ENCODE assay signal across 12 cellular contexts in genomic region chr14:103748539-103748867, GRCh38. TPM values are rescaled to one million over a fixed set of nuclear protein-coding genes. Genes with fewer than 3 reads are reported as not detected.
DNase-seq lines count a peak whose midpoint lies in the region; ATAC-seq and TF ChIP-seq lines count a peak whose summit lies in the region.
"Had no signal": no experiment of that assay in that cellular context is flagged by ENCODE, and none has a peak within 500 bp of the region (broad histone marks: within the 10 kb centered on the region; RNA-seq: fewer than 3 reads in every experiment).

No MANE protein-coding gene starts in this region.

- peak overlapping the region in 1 of 3 donors; percentile 40 for H3K4me3 Mint-ChIP-seq in T-cell
- no peak overlapping the region for H3K4me3 Mint-ChIP-seq in activated T-cell treated with anti-CD3 and anti-CD28 coated beads, Interleukin-2, amount 50 U/mL, for 24 hours
- H3K4me3 Mint-ChIP-seq in stimulated activated naive CD8-positive, alpha-beta T cell treated with anti-CD3 and anti-CD28 coated beads, Interleukin-15, amount 100 ng/mL, for 72 hours: peak overlapping the region; percentile 29 to 59
- H3K4me3 Mint-ChIP-seq: activated naive CD4-positive, alpha-beta T cell treated with anti-CD3 and anti-CD28 coated beads, Interleukin-2, amount 50 U/mL, for 24 hours; neural progenitor cell had no signal

- POLR2A ChIA-PET in T-cell (lab: Charles Lee): no interaction called here

- H3K27ac ChIP-seq in spleen: peak overlapping the region in 3 of 8 donors; percentile 2 to 41 (median 33)
- H3K27ac ChIP-seq in caudate nucleus (ENCODE audit: low read depth, low read length): no peak overlapping the region
- H3K27ac ChIP-seq: neural progenitor cell had no signal

- TF ChIP-seq CTCF in spleen (IDR thresholded peaks at IDR 0.05 in 8 of 11, conservative IDR thresholded peaks at IDR 0.05 in 3 of 11): no peak

- no peaks in the 10 kb centered on the region for H3K9me3 ChIP-seq in spleen

- H3K27me3 ChIP-seq in spleen (replicated peaks in 1 of 7): no peaks in the 10 kb centered on the region
- H3K27me3 ChIP-seq: neural progenitor cell had no signal

- H3K27me3 Mint-ChIP-seq in T-cell: no peaks in the 10 kb centered on the region
- H3K27me3 Mint-ChIP-seq in activated T-cell treated with anti-CD3 and anti-CD28 coated beads, Interleukin-2, amount 50 U/mL, for 24 hours: no peaks in the 10 kb centered on the region
- no peaks in the 10 kb centered on the region for H3K27me3 Mint-ChIP-seq in stimulated activated naive CD8-positive, alpha-beta T cell treated with anti-CD3 and anti-CD28 coated beads, Interleukin-15, amount 100 ng/mL, for 72 hours
- H3K27me3 Mint-ChIP-seq: activated naive CD4-positive, alpha-beta T cell treated with anti-CD3 and anti-CD28 coated beads, Interleukin-2, amount 50 U/mL, for 24 hours had no signal

- WGBS in spleen, 5 donors: 53 to 73% (median 69%) methylated on average over 3 to 6 of the region's 6 CpGs

- no peak for TF ChIP-seq POLR2A in spleen (IDR thresholded peaks at IDR 0.05)

- H3K36me3 Mint-ChIP-seq in T-cell: peaks cover 10% of the 10 kb centered on the region
- H3K36me3 Mint-ChIP-seq in activated T-cell treated with anti-CD3 and anti-CD28 coated beads, Interleukin-2, amount 50 U/mL, for 24 hours (ENCODE audit: low read depth): peaks cover 32% of the 10 kb centered on the region
- H3K36me3 Mint-ChIP-seq: activated naive CD4-positive, alpha-beta T cell treated with anti-CD3 and anti-CD28 coated beads, Interleukin-2, amount 50 U/mL, for 24 hours; neural progenitor cell had no signal

- H3K4me3 ChIP-seq in spleen: no peak overlapping the region
- H3K4me3 ChIP-seq: neural progenitor cell had no signal

- peaks cover 0 to 15% (median 9%) of the 10 kb centered on the region in 6 donors for H3K4me1 ChIP-seq in spleen
- H3K4me1 ChIP-seq: neural progenitor cell had no signal

- H3K27ac Mint-ChIP-seq in T-cell: peak overlapping the region; percentile 73 to 88
- peak overlapping the region; percentile 80 for H3K27ac Mint-ChIP-seq in activated T-cell treated with anti-CD3 and anti-CD28 coated beads, Interleukin-2, amount 50 U/mL, for 24 hours
- H3K27ac Mint-ChIP-seq in stimulated activated naive CD8-positive, alpha-beta T cell treated with anti-CD3 and anti-CD28 coated beads, Interleukin-15, amount 100 ng/mL, for 72 hours: peak overlapping the region in 1 of 2 donors; percentile 80
- H3K27ac Mint-ChIP-seq: neural progenitor cell had no signal

- H3K36me3 ChIP-seq in spleen: peaks cover 0 to 94% (median 19%) of the 10 kb centered on the region in 6 donors
- H3K36me3 ChIP-seq: neural progenitor cell had no signal

- DNase-seq in T-cell (peak; percentile 26 to 74 (median 56)), spleen (peak; percentile 86), HUDEP-2 (lab: John Stamatoyannopoulos, UW; ENCODE audit: unreplicated experiment in 76 of 76) (no peak), caudate nucleus (lab: John Stamatoyannopoulos, UW) (no peak), Right ventricle myocardium superior (no peak)
- peak; percentile 68 for DNase-seq in activated T-cell treated with anti-CD3 and anti-CD28 coated beads, Interleukin-2, amount 50 U/mL, for 24 hours
- DNase-seq in stimulated activated naive CD8-positive, alpha-beta T cell treated with anti-CD3 and anti-CD28 coated beads, Interleukin-15, amount 100 ng/mL, for 72 hours: peak; percentile 48 to 55
- DNase-seq: DMS79, HCEC 1CT, NCI-H2029 treated with DMSO at 0.1 percent for 48 hours had no signal

- ATAC-seq in T-cell (replicated peaks in 1 of 4): peak; percentile 96 to 100 (median 98)
- ATAC-seq in stimulated activated naive CD8-positive, alpha-beta T cell treated with anti-CD3 and anti-CD28 coated beads, Interleukin-15, amount 100 ng/mL, for 72 hours: peak; percentile 99
- no peak for ATAC-seq in Right ventricle myocardium superior (ENCODE audit: poor library complexity)

- no peaks in the 10 kb centered on the region for H3K9me3 Mint-ChIP-seq in T-cell
- no peaks in the 10 kb centered on the region for H3K9me3 Mint-ChIP-seq in activated T-cell treated with anti-CD3 and anti-CD28 coated beads, Interleukin-2, amount 50 U/mL, for 24 hours
- no peaks in the 10 kb centered on the region for H3K9me3 Mint-ChIP-seq in stimulated activated naive CD8-positive, alpha-beta T cell treated with anti-CD3 and anti-CD28 coated beads, Interleukin-15, amount 100 ng/mL, for 72 hours
- H3K9me3 Mint-ChIP-seq: activated naive CD4-positive, alpha-beta T cell treated with anti-CD3 and anti-CD28 coated beads, Interleukin-2, amount 50 U/mL, for 24 hours; neural progenitor cell had no signal

- H3K4me1 Mint-ChIP-seq in T-cell: peaks cover 12 to 16% (median 13%) of the 10 kb centered on the region in 3 donors
- peaks cover 18% of the 10 kb centered on the region for H3K4me1 Mint-ChIP-seq in activated T-cell treated with anti-CD3 and anti-CD28 coated beads, Interleukin-2, amount 50 U/mL, for 24 hours (ENCODE audit: low read depth)
- H3K4me1 Mint-ChIP-seq in stimulated activated naive CD8-positive, alpha-beta T cell treated with anti-CD3 and anti-CD28 coated beads, Interleukin-15, amount 100 ng/mL, for 72 hours: peaks cover 23% of the 10 kb centered on the region

- CTCF ChIA-PET in T-cell (lab: Charles Lee): no interaction called here

- intact Hi-C loops in spleen (cut with DNase I; ENCODE audit: low total_unique reads) (no loop called here), Right ventricle myocardium superior (cut with DNase I) (no loop called here)

RNA-seq across cellular contexts. Expression of gene ZFYVE21, which starts 32.9 kb away (rescaled TPM):
- total RNA-seq in T-cell: 10 to 100 TPM in 4 of 5 donors, 1 to 10 TPM in 1; 8.8 to 22.8 (median 22.1) TPM
- 10 to 100 TPM; 31.8 to 71.1 (median 47.8) TPM for total RNA-seq in spleen
- 10 to 100 TPM; 21.8 to 51.8 (median 24.2) TPM for polyA plus RNA-seq in spleen
- 46.2 TPM for total RNA-seq in Right ventricle myocardium superior

RNA-seq across cellular contexts. Expression of gene XRCC3, which starts 33.3 kb away (rescaled TPM):
- total RNA-seq in T-cell (10 to 100 TPM in 3 of 5 donors, 1 to 10 TPM in 2; 7.4 to 15.1 (median 12.9) TPM), spleen (10 to 100 TPM in 6 of 7 donors, 1 to 10 TPM in 1; 9.5 to 20.4 (median 16.7) TPM), Right ventricle myocardium superior (2.6 TPM)
- polyA plus RNA-seq in spleen: 10 to 100 TPM in 2 of 3 donors, 1 to 10 TPM in 1; 5.9 to 17.6 (median 11.8) TPM

Comparison
In these comparisons a context has a peak if more than half of its experiments do, and no peak if none do; other contexts are left out.
1. DNase-seq: peak in T-cell (34 of 34), activated T-cell treated with anti-CD3 and anti-CD28 coated beads, Interleukin-2, amount 50 U/mL, for 24 hours (single experiment), spleen (single experiment) and stimulated activated naive CD8-positive, alpha-beta T cell treated with anti-CD3 and anti-CD28 coated beads, Interleukin-15, amount 100 ng/mL, for 72 hours (2 of 2); none in HUDEP-2 (0 of 76), caudate nucleus (0 of 61) and Right ventricle myocardium superior (single experiment).